ENCODE assay signal across 8 cellular contexts in the genomic region with DNA sequence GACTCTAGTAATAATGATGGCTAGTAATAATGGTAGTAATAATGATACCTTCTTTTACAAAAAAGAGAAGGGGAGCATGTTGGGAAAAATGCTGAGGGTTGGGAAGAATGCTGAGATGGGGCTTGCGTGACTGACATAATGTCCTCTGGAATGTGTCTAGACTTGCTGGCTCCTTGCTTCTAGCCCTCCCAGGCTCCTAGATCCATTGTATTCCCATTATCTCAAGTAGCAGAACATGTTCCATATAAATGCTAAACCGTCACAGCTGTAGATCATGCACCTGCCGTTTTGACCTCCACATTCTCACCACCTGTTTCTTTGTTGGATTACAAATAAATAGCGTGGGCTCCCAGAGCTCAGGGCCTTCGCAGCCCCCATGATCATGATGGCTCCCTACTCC. TPM values are rescaled to one million over a fixed set of nuclear protein-coding genes. Genes with fewer than 3 reads are reported as not detected.
DNase-seq lines count a peak whose midpoint lies in the region; TF ChIP-seq lines count a peak whose summit lies in the region.
"Not testable (repeated sequence)": the region's sequence is repeated elsewhere in the genome, so short reads cannot be mapped to it uniquely, and the experiment has no call there.

No MANE protein-coding gene starts in this region.

- not testable (repeated sequence) for TF ChIP-seq CTCF in WERI-Rb-1 (IDR thresholded peaks at IDR 0.05; ENCODE audit: low read depth, low read length)

- DNase-seq in DMS153 (lab: John Stamatoyannopoulos, UW) (peak; percentile 17), NCI-H1105 treated with DMSO at 0.1 percent for 48 hours (lab: John Stamatoyannopoulos, UW) (peak; percentile 86), NCI-H2171 treated with DMSO at 0.1 percent for 48 hours (lab: John Stamatoyannopoulos, UW) (peak; percentile 5), NCI-H82 (lab: John Stamatoyannopoulos, UW) (peak; percentile 54), glomerular visceral epithelial cell (ENCODE audit: extremely low spot score) (peak; percentile 19), trophoblast cell (peak; percentile 26 to 52)
- DNase-seq in HEK293T (ENCODE audit: extremely low spot score); WERI-Rb-1: not testable (repeated sequence)

- not testable (repeated sequence) for H3K18ac ChIP-seq in trophoblast cell (ENCODE audit: low read length)

- not testable (repeated sequence) for H4K12ac ChIP-seq in trophoblast cell (ENCODE audit: low read depth, low read length)

- not testable (repeated sequence) for H3K23ac ChIP-seq in trophoblast cell (ENCODE audit: low read length)

- CTCF ChIA-PET in HEK293T (lab: Yijun Ruan, JAX): interaction anchor here (1.0 kb wide), 1 partner anchor 10 kb away, joined by 3 read pairs; no protein-coding TSS in a partner anchor

- POLR2A ChIA-PET in HEK293T (lab: Yijun Ruan, JAX): interaction anchor here (1.6 to 2.3 kb wide), 2 partner anchors 52 to 54 kb away, joined by 3 to 8 read pairs; partner anchors contain the start of gene SC5D

- not testable (repeated sequence) for H3K9me3 ChIP-seq in WERI-Rb-1 (ENCODE audit: severe bottlenecking); trophoblast cell (ENCODE audit: insufficient read depth, low read depth, low read length)

- not testable (repeated sequence) for H2AK5ac ChIP-seq in trophoblast cell (ENCODE audit: low read length)

- H2BK12ac ChIP-seq in trophoblast cell (ENCODE audit: low read length): not testable (repeated sequence)

- peak overlapping the region; percentile 58 for H2BK120ac ChIP-seq in trophoblast cell (ENCODE audit: insufficient read depth, low read length, poor library complexity)

- H3K4me3 ChIP-seq in WERI-Rb-1 (ENCODE audit: low read depth, low read length); trophoblast cell (ENCODE audit: low read depth, low read length): not testable (repeated sequence)

- peaks cover 17 to 29% of the 10 kb centered on the region in 2 experiments for H3K4me1 ChIP-seq in trophoblast cell (ENCODE audit: control insufficient read depth in 1 of 2, insufficient read depth in 2 of 2, low read length in 2 of 2)

- H2AFZ ChIP-seq in trophoblast cell (ENCODE audit: insufficient read depth, low read length, poor library complexity): not testable (repeated sequence)

- H4K91ac ChIP-seq in trophoblast cell (ENCODE audit: low read depth, low read length): peak overlapping the region; percentile 84

- H3K27me3 ChIP-seq in WERI-Rb-1 (ENCODE audit: insufficient read depth, low read depth, severe bottlenecking); trophoblast cell (ENCODE audit: insufficient read depth, low read length): not testable (repeated sequence)

- H3K36me3 ChIP-seq in WERI-Rb-1; trophoblast cell (ENCODE audit: control insufficient read depth in 1 of 2, insufficient read depth in 2 of 2, low read length in 2 of 2): not testable (repeated sequence)

- H3K79me1 ChIP-seq in trophoblast cell (ENCODE audit: low read length): peaks cover 45% of the 10 kb centered on the region

- peak overlapping the region; percentile 80 for H2BK5ac ChIP-seq in trophoblast cell (ENCODE audit: low read depth, low read length, poor library complexity)

- not testable (repeated sequence) for H3K4ac ChIP-seq in trophoblast cell (ENCODE audit: low read depth, low read length)

- peak overlapping the region; percentile 48 for H4K8ac ChIP-seq in trophoblast cell (ENCODE audit: low read depth, low read length)

- H3K14ac ChIP-seq in trophoblast cell (ENCODE audit: low read length): peak overlapping the region; percentile 70

- no CpG with 5 or more reads among the region's 5 CpGs for WGBS in trophoblast cell (ENCODE audit: extremely low coverage, insufficient coverage, insufficient read length)

- not testable (repeated sequence) for H3K9ac ChIP-seq in trophoblast cell (ENCODE audit: low read length)

- H3K4me2 ChIP-seq in trophoblast cell (ENCODE audit: low read length): not testable (repeated sequence)

- H3K79me2 ChIP-seq in trophoblast cell (ENCODE audit: control insufficient read depth, insufficient read depth, low read length, poor library complexity): not testable (repeated sequence)

- H3K27ac ChIP-seq in WERI-Rb-1: peak overlapping the region; percentile 47
- peak overlapping the region; percentile 55 for H3K27ac ChIP-seq in trophoblast cell (ENCODE audit: low read depth, low read length)

TF ChIP-seq in HEK293T, 16 proteins besides CTCF, POLR2A, EP300 and RAD21:
- peak; percentile 95 for TF ChIP-seq ARNT (IDR thresholded peaks at IDR 0.05)
- TF ChIP-seq, protein P1, sequence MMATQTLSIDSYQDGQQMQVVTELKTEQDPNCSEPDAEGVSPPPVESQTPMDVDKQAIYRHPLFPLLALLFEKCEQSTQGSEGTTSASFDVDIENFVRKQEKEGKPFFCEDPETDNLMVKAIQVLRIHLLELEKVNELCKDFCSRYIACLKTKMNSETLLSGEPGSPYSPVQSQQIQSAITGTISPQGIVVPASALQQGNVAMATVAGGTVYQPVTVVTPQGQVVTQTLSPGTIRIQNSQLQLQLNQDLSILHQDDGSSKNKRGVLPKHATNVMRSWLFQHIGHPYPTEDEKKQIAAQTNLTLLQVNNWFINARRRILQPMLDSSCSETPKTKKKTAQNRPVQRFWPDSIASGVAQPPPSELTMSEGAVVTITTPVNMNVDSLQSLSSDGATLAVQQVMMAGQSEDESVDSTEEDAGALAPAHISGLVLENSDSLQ (IDR thresholded peaks at IDR 0.05): peak; percentile 23; the same call in 1 of the 2 replicates
- peak; percentile 30; the same call in 1 of the 2 replicates for TF ChIP-seq CTBP1 (IDR thresholded peaks at IDR 0.05; ENCODE audit: borderline replicate concordance)

RNA-seq across cellular contexts. Expression of gene SC5D, which starts 52.6 kb away (rescaled TPM):
- 230 and 232 TPM in 2 replicates for polyA plus RNA-seq in trophoblast cell (2013)
